1 cellular context compared by ENCODE assay signal in the genomic region with DNA sequence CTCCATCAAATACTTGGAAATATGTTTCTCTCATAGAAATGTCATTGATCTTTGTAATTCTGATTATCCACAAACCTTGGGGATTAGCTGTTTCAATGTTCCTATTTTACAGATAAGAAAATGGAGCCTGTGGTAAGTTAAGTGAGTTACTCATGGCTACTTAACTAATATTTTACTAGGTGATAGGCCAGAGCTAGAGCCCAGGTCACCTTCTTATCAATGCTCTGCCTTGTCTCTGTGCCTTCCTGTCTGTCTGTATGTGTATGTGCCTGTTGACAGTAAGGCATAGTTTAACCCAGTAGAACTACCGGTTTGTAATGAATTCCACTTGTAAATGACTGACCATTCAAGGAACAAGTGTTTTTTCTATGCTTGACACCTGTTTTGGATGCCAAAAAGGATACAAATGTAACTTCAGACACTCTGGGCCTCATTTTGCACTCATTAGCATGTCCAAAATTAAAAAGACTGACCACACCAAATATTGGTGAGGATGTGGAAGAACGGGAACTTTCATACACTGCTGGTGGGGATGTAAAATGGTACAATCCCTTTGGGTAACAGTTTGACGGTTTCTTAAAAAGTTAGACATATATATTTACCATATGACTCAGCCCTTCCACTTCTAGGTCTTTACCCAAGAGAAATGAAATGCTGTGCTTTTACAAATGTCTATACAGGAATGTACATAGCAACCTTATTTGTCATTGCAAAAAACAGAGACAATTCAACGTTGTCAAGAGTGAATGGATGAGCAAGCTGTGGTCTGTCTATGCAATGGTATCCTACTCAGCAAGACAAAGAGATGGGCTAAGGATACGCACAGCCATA.
TF ChIP-seq lines count a peak whose summit lies in the region.

No MANE protein-coding gene starts in this region.

TF ChIP-seq in HepG2, 621 proteins besides CTCF, POLR2A, EP300 and RAD21 (continued from another document and continues in another):
- no peak for TF ChIP-seq ZNF558 (CRISPR knock-in tag; IDR thresholded peaks at IDR 0.05; ENCODE audit: borderline replicate concordance)
- peak; percentile 67; the same call in 1 of the 2 replicates for TF ChIP-seq GATA4 (IDR thresholded peaks at IDR 0.05; ENCODE audit: borderline replicate concordance, low read depth)
- TF ChIP-seq TOE1 (CRISPR knock-in tag; IDR thresholded peaks at IDR 0.05): no peak
- TF ChIP-seq DPF2 (CRISPR knock-in tag; IDR thresholded peaks at IDR 0.05; ENCODE audit: borderline replicate concordance, low read depth): peak; percentile 71; the same call in 1 of the 2 replicates
- TF ChIP-seq HNRNPH1 (optimal IDR thresholded peaks at IDR 0.05; ENCODE audit: low read depth, low read length): no peak
- TF ChIP-seq CHD4 (IDR thresholded peaks at IDR 0.05; ENCODE audit: borderline replicate concordance, low read length): peak; percentile 98
- peak; percentile 62; the same call in 1 of the 2 replicates for TF ChIP-seq SPEN (CRISPR knock-in tag; IDR thresholded peaks at IDR 0.05; ENCODE audit: low read depth)
- TF ChIP-seq NR2F2 (IDR thresholded peaks at IDR 0.05; ENCODE audit: borderline replicate concordance, low read depth): no peak
- no peak for TF ChIP-seq SUZ12 (IDR thresholded peaks at IDR 0.05; ENCODE audit: low read depth, low read length)
- TF ChIP-seq, protein P1, sequence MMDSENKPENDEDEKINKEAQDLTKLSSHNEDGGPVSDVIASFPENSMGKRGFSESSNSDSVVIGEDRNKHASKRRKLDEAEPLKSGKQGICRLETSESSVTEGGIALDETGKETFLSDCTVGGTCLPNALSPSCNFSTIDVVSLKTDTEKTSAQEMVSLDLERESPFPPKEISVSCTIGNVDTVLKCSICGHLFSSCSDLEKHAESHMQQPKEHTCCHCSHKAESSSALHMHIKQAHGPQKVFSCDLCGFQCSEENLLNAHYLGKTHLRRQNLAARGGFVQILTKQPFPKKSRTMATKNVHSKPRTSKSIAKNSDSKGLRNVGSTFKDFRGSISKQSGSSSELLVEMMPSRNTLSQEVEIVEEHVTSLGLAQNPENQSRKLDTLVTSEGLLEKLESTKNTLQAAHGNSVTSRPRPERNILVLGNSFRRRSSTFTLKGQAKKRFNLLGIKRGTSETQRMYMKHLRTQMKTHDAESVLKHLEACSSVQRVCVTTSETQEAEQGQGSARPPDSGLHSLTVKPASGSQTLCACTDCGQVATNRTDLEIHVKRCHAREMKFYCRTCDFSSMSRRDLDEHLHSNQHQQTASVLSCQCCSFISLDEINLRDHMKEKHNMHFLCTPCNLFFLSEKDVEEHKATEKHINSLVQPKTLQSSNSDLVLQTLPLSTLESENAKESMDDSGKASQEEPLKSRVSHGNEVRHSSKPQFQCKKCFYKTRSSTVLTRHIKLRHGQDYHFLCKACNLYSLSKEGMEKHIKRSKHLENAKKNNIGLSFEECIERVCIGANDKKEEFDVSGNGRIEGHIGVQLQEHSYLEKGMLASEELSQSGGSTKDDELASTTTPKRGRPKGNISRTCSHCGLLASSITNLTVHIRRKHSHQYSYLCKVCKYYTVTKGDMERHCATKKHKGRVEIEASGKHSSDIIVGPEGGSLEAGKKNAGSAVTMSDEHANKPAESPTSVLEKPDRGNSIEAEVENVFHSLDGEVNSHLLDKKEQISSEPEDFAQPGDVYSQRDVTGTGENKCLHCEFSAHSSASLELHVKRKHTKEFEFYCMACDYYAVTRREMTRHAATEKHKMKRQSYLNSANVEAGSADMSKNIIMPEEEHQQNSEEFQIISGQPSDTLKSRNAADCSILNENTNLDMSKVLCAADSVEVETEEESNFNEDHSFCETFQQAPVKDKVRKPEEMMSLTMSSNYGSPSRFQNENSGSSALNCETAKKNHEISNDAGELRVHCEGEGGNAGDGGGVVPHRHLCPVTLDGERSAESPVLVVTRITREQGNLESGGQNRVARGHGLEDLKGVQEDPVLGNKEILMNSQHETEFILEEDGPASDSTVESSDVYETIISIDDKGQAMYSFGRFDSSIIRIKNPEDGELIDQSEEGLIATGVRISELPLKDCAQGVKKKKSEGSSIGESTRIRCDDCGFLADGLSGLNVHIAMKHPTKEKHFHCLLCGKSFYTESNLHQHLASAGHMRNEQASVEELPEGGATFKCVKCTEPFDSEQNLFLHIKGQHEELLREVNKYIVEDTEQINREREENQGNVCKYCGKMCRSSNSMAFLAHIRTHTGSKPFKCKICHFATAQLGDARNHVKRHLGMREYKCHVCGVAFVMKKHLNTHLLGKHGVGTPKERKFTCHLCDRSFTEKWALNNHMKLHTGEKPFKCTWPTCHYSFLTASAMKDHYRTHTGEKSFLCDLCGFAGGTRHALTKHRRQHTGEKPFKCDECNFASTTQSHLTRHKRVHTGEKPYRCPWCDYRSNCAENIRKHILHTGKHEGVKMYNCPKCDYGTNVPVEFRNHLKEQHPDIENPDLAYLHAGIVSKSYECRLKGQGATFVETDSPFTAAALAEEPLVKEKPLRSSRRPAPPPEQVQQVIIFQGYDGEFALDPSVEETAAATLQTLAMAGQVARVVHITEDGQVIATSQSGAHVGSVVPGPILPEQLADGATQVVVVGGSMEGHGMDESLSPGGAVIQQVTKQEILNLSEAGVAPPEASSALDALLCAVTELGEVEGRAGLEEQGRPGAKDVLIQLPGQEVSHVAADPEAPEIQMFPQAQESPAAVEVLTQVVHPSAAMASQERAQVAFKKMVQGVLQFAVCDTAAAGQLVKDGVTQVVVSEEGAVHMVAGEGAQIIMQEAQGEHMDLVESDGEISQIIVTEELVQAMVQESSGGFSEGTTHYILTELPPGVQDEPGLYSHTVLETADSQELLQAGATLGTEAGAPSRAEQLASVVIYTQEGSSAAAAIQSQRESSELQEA (CRISPR knock-in tag; IDR thresholded peaks at IDR 0.05; ENCODE audit: not compliant biosample characterization): no peak
- no peak for TF ChIP-seq KDM3A (CRISPR knock-in tag; IDR thresholded peaks at IDR 0.05; ENCODE audit: low read depth)
- TF ChIP-seq, protein P2, sequence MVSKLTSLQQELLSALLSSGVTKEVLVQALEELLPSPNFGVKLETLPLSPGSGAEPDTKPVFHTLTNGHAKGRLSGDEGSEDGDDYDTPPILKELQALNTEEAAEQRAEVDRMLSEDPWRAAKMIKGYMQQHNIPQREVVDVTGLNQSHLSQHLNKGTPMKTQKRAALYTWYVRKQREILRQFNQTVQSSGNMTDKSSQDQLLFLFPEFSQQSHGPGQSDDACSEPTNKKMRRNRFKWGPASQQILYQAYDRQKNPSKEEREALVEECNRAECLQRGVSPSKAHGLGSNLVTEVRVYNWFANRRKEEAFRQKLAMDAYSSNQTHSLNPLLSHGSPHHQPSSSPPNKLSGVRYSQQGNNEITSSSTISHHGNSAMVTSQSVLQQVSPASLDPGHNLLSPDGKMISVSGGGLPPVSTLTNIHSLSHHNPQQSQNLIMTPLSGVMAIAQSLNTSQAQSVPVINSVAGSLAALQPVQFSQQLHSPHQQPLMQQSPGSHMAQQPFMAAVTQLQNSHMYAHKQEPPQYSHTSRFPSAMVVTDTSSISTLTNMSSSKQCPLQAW (CRISPR knock-in tag; IDR thresholded peaks at IDR 0.05): 0 out of 2 replicates have a peak, but pooled peaks have one; percentile 28
- no peak for TF ChIP-seq RFXANK (CRISPR knock-in tag; IDR thresholded peaks at IDR 0.05)
- TF ChIP-seq ZKSCAN8 (CRISPR knock-in tag; IDR thresholded peaks at IDR 0.05; ENCODE audit: borderline replicate concordance): peak; percentile 51
- TF ChIP-seq, protein P3, sequence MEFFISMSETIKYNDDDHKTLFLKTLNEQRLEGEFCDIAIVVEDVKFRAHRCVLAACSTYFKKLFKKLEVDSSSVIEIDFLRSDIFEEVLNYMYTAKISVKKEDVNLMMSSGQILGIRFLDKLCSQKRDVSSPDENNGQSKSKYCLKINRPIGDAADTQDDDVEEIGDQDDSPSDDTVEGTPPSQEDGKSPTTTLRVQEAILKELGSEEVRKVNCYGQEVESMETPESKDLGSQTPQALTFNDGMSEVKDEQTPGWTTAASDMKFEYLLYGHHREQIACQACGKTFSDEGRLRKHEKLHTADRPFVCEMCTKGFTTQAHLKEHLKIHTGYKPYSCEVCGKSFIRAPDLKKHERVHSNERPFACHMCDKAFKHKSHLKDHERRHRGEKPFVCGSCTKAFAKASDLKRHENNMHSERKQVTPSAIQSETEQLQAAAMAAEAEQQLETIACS (CRISPR knock-in tag; IDR thresholded peaks at IDR 0.05): no peak
- no peak; the same call in 1 of the 2 replicates for TF ChIP-seq MIER3 (CRISPR knock-in tag; IDR thresholded peaks at IDR 0.05; ENCODE audit: borderline replicate concordance)
- peak; percentile 23; the same call in 1 of the 2 replicates for TF ChIP-seq SIN3B (IDR thresholded peaks at IDR 0.05; ENCODE audit: low read length)
- TF ChIP-seq KDM1A (CRISPR knock-in tag; IDR thresholded peaks at IDR 0.05): peak; percentile 58; the same call in 1 of the 2 replicates
- TF ChIP-seq ZNF7 (CRISPR knock-in tag; IDR thresholded peaks at IDR 0.05): peak; percentile 48; the same call in 1 of the 2 replicates
- TF ChIP-seq, protein P4, sequence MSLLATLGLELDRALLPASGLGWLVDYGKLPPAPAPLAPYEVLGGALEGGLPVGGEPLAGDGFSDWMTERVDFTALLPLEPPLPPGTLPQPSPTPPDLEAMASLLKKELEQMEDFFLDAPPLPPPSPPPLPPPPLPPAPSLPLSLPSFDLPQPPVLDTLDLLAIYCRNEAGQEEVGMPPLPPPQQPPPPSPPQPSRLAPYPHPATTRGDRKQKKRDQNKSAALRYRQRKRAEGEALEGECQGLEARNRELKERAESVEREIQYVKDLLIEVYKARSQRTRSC (CRISPR knock-in tag; IDR thresholded peaks at IDR 0.05; ENCODE audit: low read depth): no peak
- no peak for TF ChIP-seq RBM39 (IDR thresholded peaks at IDR 0.05; ENCODE audit: low read depth, low read length, poor library complexity, severe bottlenecking)
- TF ChIP-seq ZNF549 (CRISPR knock-in tag; IDR thresholded peaks at IDR 0.05): no peak
- TF ChIP-seq STAT5B (CRISPR knock-in tag; IDR thresholded peaks at IDR 0.05): no peak
- TF ChIP-seq TGIF2 (CRISPR knock-in tag; IDR thresholded peaks at IDR 0.05): peak; percentile 69
- no peak for TF ChIP-seq CAMTA2 (CRISPR knock-in tag; IDR thresholded peaks at IDR 0.05; ENCODE audit: borderline replicate concordance)
- peak; percentile 70 for TF ChIP-seq POGZ (CRISPR knock-in tag; IDR thresholded peaks at IDR 0.05)
- TF ChIP-seq NR2F6 (IDR thresholded peaks at IDR 0.05): peak; percentile 52
- peak; percentile 72 for TF ChIP-seq NR2F6 (CRISPR knock-in tag; IDR thresholded peaks at IDR 0.05)
- TF ChIP-seq HNRNPLL (IDR thresholded peaks at IDR 0.05; ENCODE audit: low read depth, low read length, poor library complexity, severe bottlenecking): no peak
- TF ChIP-seq, protein P5, sequence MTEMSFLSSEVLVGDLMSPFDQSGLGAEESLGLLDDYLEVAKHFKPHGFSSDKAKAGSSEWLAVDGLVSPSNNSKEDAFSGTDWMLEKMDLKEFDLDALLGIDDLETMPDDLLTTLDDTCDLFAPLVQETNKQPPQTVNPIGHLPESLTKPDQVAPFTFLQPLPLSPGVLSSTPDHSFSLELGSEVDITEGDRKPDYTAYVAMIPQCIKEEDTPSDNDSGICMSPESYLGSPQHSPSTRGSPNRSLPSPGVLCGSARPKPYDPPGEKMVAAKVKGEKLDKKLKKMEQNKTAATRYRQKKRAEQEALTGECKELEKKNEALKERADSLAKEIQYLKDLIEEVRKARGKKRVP (CRISPR knock-in tag; IDR thresholded peaks at IDR 0.05): peak in 1 of 2 experiments; percentile 53; a peak in 2 of 4 replicates
- TF ChIP-seq, protein P6, sequence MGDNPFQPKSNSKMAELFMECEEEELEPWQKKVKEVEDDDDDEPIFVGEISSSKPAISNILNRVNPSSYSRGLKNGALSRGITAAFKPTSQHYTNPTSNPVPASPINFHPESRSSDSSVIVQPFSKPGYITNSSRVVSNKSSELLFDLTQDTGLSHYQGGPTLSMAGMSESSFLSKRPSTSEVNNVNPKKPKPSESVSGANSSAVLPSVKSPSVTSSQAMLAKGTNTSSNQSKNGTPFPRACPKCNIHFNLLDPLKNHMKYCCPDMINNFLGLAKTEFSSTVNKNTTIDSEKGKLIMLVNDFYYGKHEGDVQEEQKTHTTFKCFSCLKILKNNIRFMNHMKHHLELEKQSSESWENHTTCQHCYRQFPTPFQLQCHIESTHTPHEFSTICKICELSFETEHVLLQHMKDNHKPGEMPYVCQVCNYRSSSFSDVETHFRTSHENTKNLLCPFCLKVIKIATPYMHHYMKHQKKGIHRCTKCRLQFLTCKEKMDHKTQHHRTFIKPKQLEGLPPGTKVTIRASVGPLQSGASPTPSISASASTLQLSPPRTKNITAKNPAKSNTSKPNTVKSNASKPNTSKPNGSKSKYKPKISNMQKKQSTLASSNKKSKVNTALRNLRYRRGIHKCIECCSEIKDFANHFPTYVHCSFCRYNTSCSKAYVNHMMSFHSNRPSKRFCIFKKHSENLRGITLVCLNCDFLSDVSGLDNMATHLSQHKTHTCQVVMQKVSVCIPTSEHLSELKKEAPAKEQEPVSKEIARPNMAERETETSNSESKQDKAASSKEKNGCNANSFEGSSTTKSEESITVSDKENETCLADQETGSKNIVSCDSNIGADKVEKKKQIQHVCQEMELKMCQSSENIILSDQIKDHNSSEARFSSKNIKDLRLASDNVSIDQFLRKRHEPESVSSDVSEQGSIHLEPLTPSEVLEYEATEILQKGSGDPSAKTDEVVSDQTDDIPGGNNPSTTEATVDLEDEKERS (CRISPR knock-in tag; IDR thresholded peaks at IDR 0.05): no peak; the same call in 1 of the 2 replicates
- TF ChIP-seq, protein P7, sequence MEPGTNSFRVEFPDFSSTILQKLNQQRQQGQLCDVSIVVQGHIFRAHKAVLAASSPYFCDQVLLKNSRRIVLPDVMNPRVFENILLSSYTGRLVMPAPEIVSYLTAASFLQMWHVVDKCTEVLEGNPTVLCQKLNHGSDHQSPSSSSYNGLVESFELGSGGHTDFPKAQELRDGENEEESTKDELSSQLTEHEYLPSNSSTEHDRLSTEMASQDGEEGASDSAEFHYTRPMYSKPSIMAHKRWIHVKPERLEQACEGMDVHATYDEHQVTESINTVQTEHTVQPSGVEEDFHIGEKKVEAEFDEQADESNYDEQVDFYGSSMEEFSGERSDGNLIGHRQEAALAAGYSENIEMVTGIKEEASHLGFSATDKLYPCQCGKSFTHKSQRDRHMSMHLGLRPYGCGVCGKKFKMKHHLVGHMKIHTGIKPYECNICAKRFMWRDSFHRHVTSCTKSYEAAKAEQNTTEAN (CRISPR knock-in tag; conservative IDR thresholded peaks at IDR 0.05): no peak
- no peak for TF ChIP-seq NR3C1 (CRISPR knock-in tag; IDR thresholded peaks at IDR 0.05)
- TF ChIP-seq, protein P8, sequence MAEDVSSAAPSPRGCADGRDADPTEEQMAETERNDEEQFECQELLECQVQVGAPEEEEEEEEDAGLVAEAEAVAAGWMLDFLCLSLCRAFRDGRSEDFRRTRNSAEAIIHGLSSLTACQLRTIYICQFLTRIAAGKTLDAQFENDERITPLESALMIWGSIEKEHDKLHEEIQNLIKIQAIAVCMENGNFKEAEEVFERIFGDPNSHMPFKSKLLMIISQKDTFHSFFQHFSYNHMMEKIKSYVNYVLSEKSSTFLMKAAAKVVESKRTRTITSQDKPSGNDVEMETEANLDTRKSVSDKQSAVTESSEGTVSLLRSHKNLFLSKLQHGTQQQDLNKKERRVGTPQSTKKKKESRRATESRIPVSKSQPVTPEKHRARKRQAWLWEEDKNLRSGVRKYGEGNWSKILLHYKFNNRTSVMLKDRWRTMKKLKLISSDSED (CRISPR knock-in tag; IDR thresholded peaks at IDR 0.05): no peak
- TF ChIP-seq FOXK2 (IDR thresholded peaks at IDR 0.05): no peak
- TF ChIP-seq, protein P9, sequence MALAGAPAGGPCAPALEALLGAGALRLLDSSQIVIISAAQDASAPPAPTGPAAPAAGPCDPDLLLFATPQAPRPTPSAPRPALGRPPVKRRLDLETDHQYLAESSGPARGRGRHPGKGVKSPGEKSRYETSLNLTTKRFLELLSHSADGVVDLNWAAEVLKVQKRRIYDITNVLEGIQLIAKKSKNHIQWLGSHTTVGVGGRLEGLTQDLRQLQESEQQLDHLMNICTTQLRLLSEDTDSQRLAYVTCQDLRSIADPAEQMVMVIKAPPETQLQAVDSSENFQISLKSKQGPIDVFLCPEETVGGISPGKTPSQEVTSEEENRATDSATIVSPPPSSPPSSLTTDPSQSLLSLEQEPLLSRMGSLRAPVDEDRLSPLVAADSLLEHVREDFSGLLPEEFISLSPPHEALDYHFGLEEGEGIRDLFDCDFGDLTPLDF (CRISPR knock-in tag; IDR thresholded peaks at IDR 0.05): no peak
- TF ChIP-seq MLLT10 (CRISPR knock-in tag; IDR thresholded peaks at IDR 0.05): no peak
